ENCODE assay signal across 8 cellular contexts in genomic region chr9:35490155-35490909, GRCh38. TPM values are rescaled to one million over a fixed set of nuclear protein-coding genes. Genes with fewer than 3 reads are reported as not detected.
A peak's percentile ranks its signal among the peaks of the same experiment; 100 is the strongest.
DNase-seq lines count a peak whose midpoint lies in the region; ATAC-seq and TF ChIP-seq lines count a peak whose summit lies in the region.

No MANE protein-coding gene starts in this region.

- H2AFZ ChIP-seq in Karpas-422 (ENCODE audit: low read length), result no peak overlapping the region

- 1% methylated on average over 36 to 44 of the region's 44 CpGs for WGBS in testis, 2 donors

- H3K4me1 ChIP-seq in lower lobe of right lung, result peaks cover 28% of the 10 kb centered on the region
- H3K4me1 ChIP-seq in testis, result peaks cover 14% of the 10 kb centered on the region
- H3K4me1 ChIP-seq in Karpas-422 (ENCODE audit: low read length), result no peaks in the 10 kb centered on the region

- ATAC-seq in lower lobe of right lung, result peak; percentile 61 to 63

- H3K9me2 ChIP-seq in Karpas-422 (replicated peaks; ENCODE audit: insufficient read depth, low read length), result no peaks in the 10 kb centered on the region

- H3K4me2 ChIP-seq in Karpas-422 (ENCODE audit: low read depth, low read length, poor library complexity, severe bottlenecking), result no peak overlapping the region

- H3K4me3 ChIP-seq in coronary artery, result peak overlapping the region; percentile 92
- H3K4me3 ChIP-seq in lower lobe of right lung, result peak overlapping the region; percentile 87
- peak overlapping the region; percentile 78 to 87 for H3K4me3 ChIP-seq in testis
- H3K4me3 ChIP-seq in Karpas-422 (ENCODE audit: low read length), result no peak overlapping the region

- H3K27me3 ChIP-seq in lower lobe of right lung (ENCODE audit: low read depth), result no peaks in the 10 kb centered on the region
- H3K27me3 ChIP-seq in testis, result no peaks in the 10 kb centered on the region
- no peaks in the 10 kb centered on the region for H3K27me3 ChIP-seq in Karpas-422 (ENCODE audit: low read length)

- no peaks in the 10 kb centered on the region for H3K79me2 ChIP-seq in Karpas-422 (ENCODE audit: low read length)

- no peak overlapping the region for H3K9ac ChIP-seq in Karpas-422 (ENCODE audit: low read length)

- DNase-seq in DMS53 (lab: John Stamatoyannopoulos, UW) (peak; percentile 31), DMS53 treated with DMSO at 0.1 percent for 48 hours (lab: John Stamatoyannopoulos, UW; ENCODE audit: unreplicated experiment) (no peak), NCI-H146 treated with DMSO at 0.1 percent for 48 hours (lab: John Stamatoyannopoulos, UW; ENCODE audit: unreplicated experiment) (peak; percentile 24), coronary artery (ENCODE audit: low spot score) (peak; percentile 85), lower lobe of right lung (peak; percentile 52), testis (peak; percentile 41), Karpas-422 (no peak), HPDE6-E6E7 (ENCODE audit: extremely low spot score) (no peak)

- H3K9me3 ChIP-seq in lower lobe of right lung (no peaks in the 10 kb centered on the region), testis (no peaks in the 10 kb centered on the region), Karpas-422 (ENCODE audit: low read length) (no peaks in the 10 kb centered on the region)

- H3K27ac ChIP-seq in coronary artery, result peak overlapping the region; percentile 97 to 99
- H3K27ac ChIP-seq in lower lobe of right lung, result peak overlapping the region; percentile 86
- peak overlapping the region; percentile 90 to 96 for H3K27ac ChIP-seq in testis
- no peak overlapping the region for H3K27ac ChIP-seq in Karpas-422 (ENCODE audit: low read length)

- TF ChIP-seq CTCF in coronary artery (IDR thresholded peaks at IDR 0.05), result no peak
- TF ChIP-seq CTCF in lower lobe of right lung (IDR thresholded peaks at IDR 0.05), result no peak
- peak in 1 of 3 experiments; percentile 0 for TF ChIP-seq CTCF in testis (IDR thresholded peaks at IDR 0.05)

- H3K36me3 ChIP-seq in lower lobe of right lung, result no peaks in the 10 kb centered on the region
- H3K36me3 ChIP-seq in testis (ENCODE audit: low read depth, missing control alignments), result no peaks in the 10 kb centered on the region
- H3K36me3 ChIP-seq in Karpas-422 (ENCODE audit: insufficient read depth, low read length), result no peaks in the 10 kb centered on the region

- no peak for TF ChIP-seq POLR2A in testis (IDR thresholded peaks at IDR 0.05)

- H4K20me1 ChIP-seq in Karpas-422 (ENCODE audit: insufficient read depth, low read depth, low read length), result no peaks in the 10 kb centered on the region

- intact Hi-C loops in lower lobe of right lung (cut with DNase I) (no loop called here), testis (cut with DNase I; ENCODE audit: low total_unique reads) (no loop called here)

RNA-seq across cellular contexts. Expression of gene RUSC2, which starts 0.4 kb away (rescaled TPM):
- total RNA-seq in lower lobe of right lung, result 23.6 TPM
- 10 to 100 TPM; 28.7 to 32.3 TPM for total RNA-seq in testis
- 78.1 TPM for polyA plus RNA-seq in testis (ENCODE audit: insufficient read depth, low read depth, low replicate concordance)
- not detected in 2 replicates for total RNA-seq in Karpas-422 (2014; rRNA removed; shearing (Covaris generic); ENCODE audit: low replicate concordance)

Comparison
In these comparisons a context has a peak if more than half of its experiments do, and no peak if none do; other contexts are left out.
1. DNase-seq: peak in DMS53 (single experiment), NCI-H146 treated with DMSO at 0.1 percent for 48 hours (single experiment), coronary artery (single experiment), lower lobe of right lung (single experiment) and testis (single experiment); none in DMS53 treated with DMSO at 0.1 percent for 48 hours (single experiment), Karpas-422 (single experiment) and HPDE6-E6E7 (single experiment).
2. RNA of gene RUSC2, which starts 0.4 kb away (total RNA-seq): 28.7 to 32.3 TPM in testis and 23.6 TPM in lower lobe of right lung (single experiment); not detected in Karpas-422; every median in the first group is over 10 times any median in the second.